ENCODE assay signal across 14 cellular contexts in genomic region chr12:77070382-77071294, GRCh38. TPM values are rescaled to one million over a fixed set of nuclear protein-coding genes. Genes with fewer than 3 reads are reported as not detected.
DNase-seq lines count a peak whose midpoint lies in the region; ATAC-seq and TF ChIP-seq lines count a peak whose summit lies in the region.
"Had no signal": no experiment of that assay in that cellular context is flagged by ENCODE, and none has a peak within 500 bp of the region (broad histone marks: within the 10 kb centered on the region; RNA-seq: fewer than 3 reads in every experiment).

No MANE protein-coding gene starts in this region.

- H3K4me3 Mint-ChIP-seq in activated naive CD8-positive, alpha-beta T cell treated with anti-CD3 and anti-CD28 coated beads, Interleukin-2, amount 50 U/mL, for 24 hours: no peak overlapping the region

- H2AFZ ChIP-seq in hepatocyte: no peak overlapping the region
- H2AFZ ChIP-seq: PC-9 had no signal

- H3K9me3 ChIP-seq in hepatocyte (ENCODE audit: low read depth): no peaks in the 10 kb centered on the region
- H3K9me3 ChIP-seq: ovary had no signal

- DNase-seq in GM10248 (ENCODE audit: extremely low spot score) (peak; percentile 41), hepatocyte (ENCODE audit: low spot score) (no peak), NCI-H526 (lab: John Stamatoyannopoulos, UW) (no peak)
- no peak for DNase-seq in activated naive CD8-positive, alpha-beta T cell treated with anti-CD3 and anti-CD28 coated beads, Interleukin-2, amount 50 U/mL, for 24 hours
- no peak for DNase-seq in activated CD4-positive, CD25-positive, alpha-beta regulatory T cell treated with anti-CD3 and anti-CD28 coated beads, Interleukin-2, amount 50 U/mL, for 72 hours
- DNase-seq: ACHN, left colon, NCI-H1417 treated with DMSO at 0.1 percent for 48 hours, ovary, PC-9, trophoblast cell had no signal

- no peaks in the 10 kb centered on the region for H4K20me1 ChIP-seq in hepatocyte (ENCODE audit: insufficient read depth, poor library complexity, severe bottlenecking)

- no peaks in the 10 kb centered on the region for H3K4me1 ChIP-seq in hepatocyte (ENCODE audit: insufficient read depth)

- no peaks in the 10 kb centered on the region for H3K36me3 Mint-ChIP-seq in activated naive CD8-positive, alpha-beta T cell treated with anti-CD3 and anti-CD28 coated beads, Interleukin-2, amount 50 U/mL, for 24 hours (ENCODE audit: low read depth)

- H3K9me3 Mint-ChIP-seq in activated naive CD8-positive, alpha-beta T cell treated with anti-CD3 and anti-CD28 coated beads, Interleukin-2, amount 50 U/mL, for 24 hours: no peaks in the 10 kb centered on the region

- H3K27ac Mint-ChIP-seq in activated naive CD8-positive, alpha-beta T cell treated with anti-CD3 and anti-CD28 coated beads, Interleukin-2, amount 50 U/mL, for 24 hours: no peak overlapping the region

- H3K79me2 ChIP-seq in hepatocyte: no peaks in the 10 kb centered on the region

- CTCF ChIA-PET in GM10248 (lab: Yijun Ruan, JAX): no interaction called here

- peaks cover 6% of the 10 kb centered on the region for H3K4me1 Mint-ChIP-seq in activated naive CD8-positive, alpha-beta T cell treated with anti-CD3 and anti-CD28 coated beads, Interleukin-2, amount 50 U/mL, for 24 hours

- no peak overlapping the region for H3K27ac ChIP-seq in hepatocyte
- H3K27ac ChIP-seq: ovary, PC-9 had no signal

- POLR2A ChIA-PET in GM10248 (lab: Yijun Ruan, JAX): no interaction called here

- TF ChIP-seq CTCF in GM10248 (IDR thresholded peaks at IDR 0.05; ENCODE audit: control extremely low read depth, extremely low read depth, low read depth, missing control alignments): no peak
- no peak for TF ChIP-seq CTCF in hepatocyte (IDR thresholded peaks at IDR 0.05; ENCODE audit: poor library complexity)

- peaks cover 19% of the 10 kb centered on the region for H3K27me3 Mint-ChIP-seq in activated naive CD8-positive, alpha-beta T cell treated with anti-CD3 and anti-CD28 coated beads, Interleukin-2, amount 50 U/mL, for 24 hours

- ATAC-seq in GM19395 (IDR thresholded peaks at IDR 0.05; ENCODE audit: unreplicated experiment) (peak; percentile 80), HG02840 (IDR thresholded peaks at IDR 0.05; ENCODE audit: low FRiP score, unreplicated experiment) (peak; percentile 70), HG03521 (IDR thresholded peaks at IDR 0.05; ENCODE audit: unreplicated experiment) (peak; percentile 63)
- ATAC-seq in activated naive CD8-positive, alpha-beta T cell treated with anti-CD3 and anti-CD28 coated beads, Interleukin-2, amount 50 U/mL, for 24 hours: no peak
- ATAC-seq: left colon had no signal

- no peak overlapping the region for H3K4me2 ChIP-seq in hepatocyte
- H3K4me2 ChIP-seq: PC-9 had no signal

- H3K27me3 ChIP-seq in hepatocyte: no peaks in the 10 kb centered on the region
- H3K27me3 ChIP-seq: ovary had no signal

- WGBS in hepatocyte (ENCODE audit: low lambda C conversion rate, missing lambda C conversion rate): 82% methylated on average over 8 of the region's 8 CpGs

- no peaks in the 10 kb centered on the region for H3K36me3 ChIP-seq in hepatocyte (replicated peaks; ENCODE audit: insufficient read depth, low read depth)
- H3K36me3 ChIP-seq: ovary had no signal

- H3K9me2 ChIP-seq in hepatocyte (replicated peaks; ENCODE audit: insufficient read depth): no peaks in the 10 kb centered on the region

- no peak overlapping the region for H3K4me3 ChIP-seq in hepatocyte
- H3K4me3 ChIP-seq: ovary, PC-9 had no signal

RNA-seq across cellular contexts. Expression of gene E2F7, which starts 5.3 kb away (rescaled TPM):
- total RNA-seq in hepatocyte: 3.5 TPM in 2 replicates
- 2.0 and 3.9 TPM in 2 replicates for polyA plus RNA-seq in hepatocyte
